In genomic region chr6:167238169-167238693, GRCh38 we compare ENCODE assay signal across 1 cellular context.
TF ChIP-seq lines count a peak whose summit lies in the region.

No MANE protein-coding gene starts in this region.

TF ChIP-seq in HepG2, 621 proteins besides CTCF, POLR2A, EP300 and RAD21 (continued from another document):
- TF ChIP-seq, protein P1, sequence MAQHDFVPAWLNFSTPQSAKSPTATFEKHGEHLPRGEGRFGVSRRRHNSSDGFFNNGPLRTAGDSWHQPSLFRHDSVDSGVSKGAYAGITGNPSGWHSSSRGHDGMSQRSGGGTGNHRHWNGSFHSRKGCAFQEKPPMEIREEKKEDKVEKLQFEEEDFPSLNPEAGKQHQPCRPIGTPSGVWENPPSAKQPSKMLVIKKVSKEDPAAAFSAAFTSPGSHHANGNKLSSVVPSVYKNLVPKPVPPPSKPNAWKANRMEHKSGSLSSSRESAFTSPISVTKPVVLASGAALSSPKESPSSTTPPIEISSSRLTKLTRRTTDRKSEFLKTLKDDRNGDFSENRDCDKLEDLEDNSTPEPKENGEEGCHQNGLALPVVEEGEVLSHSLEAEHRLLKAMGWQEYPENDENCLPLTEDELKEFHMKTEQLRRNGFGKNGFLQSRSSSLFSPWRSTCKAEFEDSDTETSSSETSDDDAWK (CRISPR knock-in tag; IDR thresholded peaks at IDR 0.05), result no peak
- no peak for TF ChIP-seq ZNF230 (CRISPR knock-in tag; IDR thresholded peaks at IDR 0.05)
- TF ChIP-seq NCOA5 (CRISPR knock-in tag; IDR thresholded peaks at IDR 0.05), result no peak
- peak; percentile 55 for TF ChIP-seq HNF4A (CRISPR knock-in tag; IDR thresholded peaks at IDR 0.05)
- TF ChIP-seq, protein P2, sequence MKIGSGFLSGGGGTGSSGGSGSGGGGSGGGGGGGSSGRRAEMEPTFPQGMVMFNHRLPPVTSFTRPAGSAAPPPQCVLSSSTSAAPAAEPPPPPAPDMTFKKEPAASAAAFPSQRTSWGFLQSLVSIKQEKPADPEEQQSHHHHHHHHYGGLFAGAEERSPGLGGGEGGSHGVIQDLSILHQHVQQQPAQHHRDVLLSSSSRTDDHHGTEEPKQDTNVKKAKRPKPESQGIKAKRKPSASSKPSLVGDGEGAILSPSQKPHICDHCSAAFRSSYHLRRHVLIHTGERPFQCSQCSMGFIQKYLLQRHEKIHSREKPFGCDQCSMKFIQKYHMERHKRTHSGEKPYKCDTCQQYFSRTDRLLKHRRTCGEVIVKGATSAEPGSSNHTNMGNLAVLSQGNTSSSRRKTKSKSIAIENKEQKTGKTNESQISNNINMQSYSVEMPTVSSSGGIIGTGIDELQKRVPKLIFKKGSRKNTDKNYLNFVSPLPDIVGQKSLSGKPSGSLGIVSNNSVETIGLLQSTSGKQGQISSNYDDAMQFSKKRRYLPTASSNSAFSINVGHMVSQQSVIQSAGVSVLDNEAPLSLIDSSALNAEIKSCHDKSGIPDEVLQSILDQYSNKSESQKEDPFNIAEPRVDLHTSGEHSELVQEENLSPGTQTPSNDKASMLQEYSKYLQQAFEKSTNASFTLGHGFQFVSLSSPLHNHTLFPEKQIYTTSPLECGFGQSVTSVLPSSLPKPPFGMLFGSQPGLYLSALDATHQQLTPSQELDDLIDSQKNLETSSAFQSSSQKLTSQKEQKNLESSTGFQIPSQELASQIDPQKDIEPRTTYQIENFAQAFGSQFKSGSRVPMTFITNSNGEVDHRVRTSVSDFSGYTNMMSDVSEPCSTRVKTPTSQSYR (CRISPR knock-in tag; IDR thresholded peaks at IDR 0.05; ENCODE audit: borderline replicate concordance), result peak; percentile 68; the same call in 1 of the 2 replicates
- peak; percentile 86; the same call in 1 of the 2 replicates for TF ChIP-seq CSRNP1 (CRISPR knock-in tag; IDR thresholded peaks at IDR 0.05)
- TF ChIP-seq PLRG1 (conservative IDR thresholded peaks at IDR 0.05), result no peak
- peak; percentile 60; the same call in 1 of the 2 replicates for TF ChIP-seq FOXO1 (CRISPR knock-in tag; IDR thresholded peaks at IDR 0.05)
- TF ChIP-seq ZNF616 (CRISPR knock-in tag; IDR thresholded peaks at IDR 0.05; ENCODE audit: low read depth), result 0 out of 2 replicates have a peak, but pooled peaks have one; percentile 49
- no peak for TF ChIP-seq MED13 (CRISPR knock-in tag; IDR thresholded peaks at IDR 0.05)
- TF ChIP-seq NR2F1 (CRISPR knock-in tag; IDR thresholded peaks at IDR 0.05), result peak; percentile 93
- no peak for TF ChIP-seq ZNF766 (CRISPR knock-in tag; IDR thresholded peaks at IDR 0.05; ENCODE audit: borderline replicate concordance)
- 0 out of 2 replicates have a peak, but pooled peaks have one; percentile 2 for TF ChIP-seq STAG1 (CRISPR knock-in tag; IDR thresholded peaks at IDR 0.05)
- TF ChIP-seq NFYB (CRISPR knock-in tag; IDR thresholded peaks at IDR 0.05), result no peak
- TF ChIP-seq ZFP1 (CRISPR knock-in tag; IDR thresholded peaks at IDR 0.05), result peak; percentile 10; the same call in 1 of the 2 replicates
- peak; percentile 50; the same call in 1 of the 3 replicates for TF ChIP-seq MXI1 (IDR thresholded peaks at IDR 0.05; ENCODE audit: borderline replicate concordance, low read depth, low read length)
- no peak for TF ChIP-seq ZNF251 (CRISPR knock-in tag; IDR thresholded peaks at IDR 0.05)
- TF ChIP-seq PPARG (CRISPR knock-in tag; conservative IDR thresholded peaks at IDR 0.05), result peak; percentile 65
- 0 out of 2 replicates have a peak, but pooled peaks have one; percentile 69 for TF ChIP-seq ZNF296 (CRISPR knock-in tag; conservative IDR thresholded peaks at IDR 0.05)
- TF ChIP-seq HNF4G (IDR thresholded peaks at IDR 0.05; ENCODE audit: borderline replicate concordance, low read depth, low read length), result peak; percentile 54; the same call in 1 of the 2 replicates
- TF ChIP-seq HNF4G (CRISPR knock-in tag; IDR thresholded peaks at IDR 0.05; ENCODE audit: borderline replicate concordance, low read depth), result no peak
- TF ChIP-seq ZNF567 (CRISPR knock-in tag; IDR thresholded peaks at IDR 0.05; ENCODE audit: borderline replicate concordance), result no peak
- no peak for TF ChIP-seq ZHX1 (CRISPR knock-in tag; IDR thresholded peaks at IDR 0.05; ENCODE audit: low read depth)
- TF ChIP-seq TFDP2 (CRISPR knock-in tag; IDR thresholded peaks at IDR 0.05), result 0 out of 2 replicates have a peak, but pooled peaks have one; percentile 24
- TF ChIP-seq GABPB1 (CRISPR knock-in tag; IDR thresholded peaks at IDR 0.05), result no peak
- TF ChIP-seq SMYD3 (CRISPR knock-in tag; IDR thresholded peaks at IDR 0.05), result no peak
- TF ChIP-seq NCOR1 (IDR thresholded peaks at IDR 0.05; ENCODE audit: borderline replicate concordance, low read length), result peak; percentile 78
- no peak for TF ChIP-seq ZNF414 (CRISPR knock-in tag; IDR thresholded peaks at IDR 0.05)
